ENCODE assay signal across 1 cellular context in the genomic region with DNA sequence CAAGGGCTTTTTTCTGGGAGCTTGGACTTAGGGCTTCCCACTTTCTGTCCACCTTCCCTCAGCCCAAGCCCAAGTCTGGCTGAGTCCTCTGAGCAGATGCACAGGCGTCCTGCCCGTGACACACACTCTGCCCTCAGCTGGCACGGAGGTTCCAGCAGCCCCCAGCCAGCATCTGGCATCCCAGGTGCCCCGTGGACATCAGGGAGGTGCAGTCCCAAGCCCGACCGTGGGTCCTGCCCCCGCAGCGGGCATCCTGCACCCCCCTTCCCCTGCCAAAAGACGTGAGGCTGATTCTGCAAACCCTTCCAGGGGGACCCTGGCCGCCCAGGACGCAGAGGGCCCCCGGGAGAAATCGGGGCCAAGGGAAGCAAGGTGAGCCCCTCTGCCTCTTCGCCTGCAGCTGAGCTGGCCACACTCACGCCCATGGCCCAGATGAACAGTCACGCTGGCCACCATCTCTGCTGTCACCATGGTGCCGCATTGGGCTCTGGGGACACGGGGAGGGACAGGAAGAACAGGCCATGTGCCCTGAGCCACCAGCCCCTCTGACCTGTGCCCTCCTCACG.
TF ChIP-seq lines count a peak whose summit lies in the region.

No MANE protein-coding gene starts in this region.

TF ChIP-seq in HepG2, 621 proteins besides CTCF, POLR2A, EP300 and RAD21:
- TF ChIP-seq ZNF737 (CRISPR knock-in tag; IDR thresholded peaks at IDR 0.05; ENCODE audit: borderline replicate concordance) = no peak
- TF ChIP-seq, protein P1, sequence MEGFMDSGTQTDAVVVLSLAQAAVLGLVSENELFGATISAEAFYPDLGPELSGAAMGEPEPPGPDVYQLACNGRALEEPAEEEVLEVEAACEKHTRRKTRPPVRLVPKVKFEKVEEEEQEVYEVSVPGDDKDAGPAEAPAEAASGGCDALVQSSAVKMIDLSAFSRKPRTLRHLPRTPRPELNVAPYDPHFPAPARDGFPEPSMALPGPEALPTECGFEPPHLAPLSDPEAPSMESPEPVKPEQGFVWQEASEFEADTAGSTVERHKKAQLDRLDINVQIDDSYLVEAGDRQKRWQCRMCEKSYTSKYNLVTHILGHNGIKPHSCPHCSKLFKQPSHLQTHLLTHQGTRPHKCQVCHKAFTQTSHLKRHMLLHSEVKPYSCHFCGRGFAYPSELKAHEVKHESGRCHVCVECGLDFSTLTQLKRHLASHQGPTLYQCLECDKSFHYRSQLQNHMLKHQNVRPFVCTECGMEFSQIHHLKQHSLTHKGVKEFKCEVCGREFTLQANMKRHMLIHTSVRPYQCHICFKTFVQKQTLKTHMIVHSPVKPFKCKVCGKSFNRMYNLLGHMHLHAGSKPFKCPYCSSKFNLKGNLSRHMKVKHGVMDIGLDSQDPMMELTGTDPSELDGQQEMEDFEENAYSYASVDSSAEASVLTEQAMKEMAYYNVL (CRISPR knock-in tag; IDR thresholded peaks at IDR 0.05; ENCODE audit: borderline replicate concordance) = no peak
- no peak for TF ChIP-seq ZNF891 (CRISPR knock-in tag; IDR thresholded peaks at IDR 0.05)
- TF ChIP-seq, protein P2, sequence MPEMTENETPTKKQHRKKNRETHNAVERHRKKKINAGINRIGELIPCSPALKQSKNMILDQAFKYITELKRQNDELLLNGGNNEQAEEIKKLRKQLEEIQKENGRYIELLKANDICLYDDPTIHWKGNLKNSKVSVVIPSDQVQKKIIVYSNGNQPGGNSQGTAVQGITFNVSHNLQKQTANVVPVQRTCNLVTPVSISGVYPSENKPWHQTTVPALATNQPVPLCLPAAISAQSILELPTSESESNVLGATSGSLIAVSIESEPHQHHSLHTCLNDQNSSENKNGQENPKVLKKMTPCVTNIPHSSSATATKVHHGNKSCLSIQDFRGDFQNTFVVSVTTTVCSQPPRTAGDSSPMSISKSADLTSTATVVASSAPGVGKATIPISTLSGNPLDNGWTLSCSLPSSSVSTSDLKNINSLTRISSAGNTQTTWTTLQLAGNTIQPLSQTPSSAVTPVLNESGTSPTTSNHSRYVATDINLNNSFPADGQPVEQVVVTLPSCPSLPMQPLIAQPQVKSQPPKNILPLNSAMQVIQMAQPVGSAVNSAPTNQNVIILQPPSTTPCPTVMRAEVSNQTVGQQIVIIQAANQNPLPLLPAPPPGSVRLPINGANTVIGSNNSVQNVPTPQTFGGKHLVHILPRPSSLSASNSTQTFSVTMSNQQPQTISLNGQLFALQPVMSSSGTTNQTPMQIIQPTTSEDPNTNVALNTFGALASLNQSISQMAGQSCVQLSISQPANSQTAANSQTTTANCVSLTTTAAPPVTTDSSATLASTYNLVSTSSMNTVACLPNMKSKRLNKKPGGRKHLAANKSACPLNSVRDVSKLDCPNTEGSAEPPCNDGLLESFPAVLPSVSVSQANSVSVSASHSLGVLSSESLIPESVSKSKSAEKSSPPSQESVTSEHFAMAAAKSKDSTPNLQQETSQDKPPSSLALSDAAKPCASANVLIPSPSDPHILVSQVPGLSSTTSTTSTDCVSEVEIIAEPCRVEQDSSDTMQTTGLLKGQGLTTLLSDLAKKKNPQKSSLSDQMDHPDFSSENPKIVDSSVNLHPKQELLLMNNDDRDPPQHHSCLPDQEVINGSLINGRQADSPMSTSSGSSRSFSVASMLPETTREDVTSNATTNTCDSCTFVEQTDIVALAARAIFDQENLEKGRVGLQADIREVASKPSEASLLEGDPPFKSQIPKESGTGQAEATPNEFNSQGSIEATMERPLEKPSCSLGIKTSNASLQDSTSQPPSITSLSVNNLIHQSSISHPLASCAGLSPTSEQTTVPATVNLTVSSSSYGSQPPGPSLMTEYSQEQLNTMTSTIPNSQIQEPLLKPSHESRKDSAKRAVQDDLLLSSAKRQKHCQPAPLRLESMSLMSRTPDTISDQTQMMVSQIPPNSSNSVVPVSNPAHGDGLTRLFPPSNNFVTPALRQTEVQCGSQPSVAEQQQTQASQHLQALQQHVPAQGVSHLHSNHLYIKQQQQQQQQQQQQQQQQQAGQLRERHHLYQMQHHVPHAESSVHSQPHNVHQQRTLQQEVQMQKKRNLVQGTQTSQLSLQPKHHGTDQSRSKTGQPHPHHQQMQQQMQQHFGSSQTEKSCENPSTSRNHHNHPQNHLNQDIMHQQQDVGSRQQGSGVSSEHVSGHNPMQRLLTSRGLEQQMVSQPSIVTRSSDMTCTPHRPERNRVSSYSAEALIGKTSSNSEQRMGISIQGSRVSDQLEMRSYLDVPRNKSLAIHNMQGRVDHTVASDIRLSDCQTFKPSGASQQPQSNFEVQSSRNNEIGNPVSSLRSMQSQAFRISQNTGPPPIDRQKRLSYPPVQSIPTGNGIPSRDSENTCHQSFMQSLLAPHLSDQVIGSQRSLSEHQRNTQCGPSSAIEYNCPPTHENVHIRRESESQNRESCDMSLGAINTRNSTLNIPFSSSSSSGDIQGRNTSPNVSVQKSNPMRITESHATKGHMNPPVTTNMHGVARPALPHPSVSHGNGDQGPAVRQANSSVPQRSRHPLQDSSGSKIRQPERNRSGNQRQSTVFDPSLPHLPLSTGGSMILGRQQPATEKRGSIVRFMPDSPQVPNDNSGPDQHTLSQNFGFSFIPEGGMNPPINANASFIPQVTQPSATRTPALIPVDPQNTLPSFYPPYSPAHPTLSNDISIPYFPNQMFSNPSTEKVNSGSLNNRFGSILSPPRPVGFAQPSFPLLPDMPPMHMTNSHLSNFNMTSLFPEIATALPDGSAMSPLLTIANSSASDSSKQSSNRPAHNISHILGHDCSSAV (CRISPR knock-in tag; IDR thresholded peaks at IDR 0.05; ENCODE audit: borderline replicate concordance) = no peak
- TF ChIP-seq, protein P3, sequence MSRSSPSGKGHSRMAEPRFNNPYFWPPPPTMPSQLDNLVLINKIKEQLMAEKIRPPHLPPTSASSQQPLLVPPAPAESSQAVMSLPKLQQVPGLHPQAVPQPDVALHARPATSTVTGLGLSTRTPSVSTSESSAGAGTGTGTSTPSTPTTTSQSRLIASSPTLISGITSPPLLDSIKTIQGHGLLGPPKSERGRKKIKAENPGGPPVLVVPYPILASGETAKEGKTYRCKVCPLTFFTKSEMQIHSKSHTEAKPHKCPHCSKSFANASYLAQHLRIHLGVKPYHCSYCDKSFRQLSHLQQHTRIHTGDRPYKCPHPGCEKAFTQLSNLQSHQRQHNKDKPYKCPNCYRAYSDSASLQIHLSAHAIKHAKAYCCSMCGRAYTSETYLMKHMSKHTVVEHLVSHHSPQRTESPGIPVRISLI (CRISPR knock-in tag; IDR thresholded peaks at IDR 0.05; ENCODE audit: borderline replicate concordance) = no peak
- no peak for TF ChIP-seq MED13 (CRISPR knock-in tag; IDR thresholded peaks at IDR 0.05)
- no peak for TF ChIP-seq PTBP1 (IDR thresholded peaks at IDR 0.05; ENCODE audit: low read depth, low read length, poor library complexity, severe bottlenecking)
- TF ChIP-seq ZNF501 (CRISPR knock-in tag; IDR thresholded peaks at IDR 0.05) = no peak
- TF ChIP-seq ZNF260 (CRISPR knock-in tag; IDR thresholded peaks at IDR 0.05; ENCODE audit: borderline replicate concordance, low read depth) = no peak
- TF ChIP-seq RARA (CRISPR knock-in tag; IDR thresholded peaks at IDR 0.05) = no peak
- no peak for TF ChIP-seq FOXJ3 (CRISPR knock-in tag; IDR thresholded peaks at IDR 0.05; ENCODE audit: borderline replicate concordance)
- TF ChIP-seq, protein P4, sequence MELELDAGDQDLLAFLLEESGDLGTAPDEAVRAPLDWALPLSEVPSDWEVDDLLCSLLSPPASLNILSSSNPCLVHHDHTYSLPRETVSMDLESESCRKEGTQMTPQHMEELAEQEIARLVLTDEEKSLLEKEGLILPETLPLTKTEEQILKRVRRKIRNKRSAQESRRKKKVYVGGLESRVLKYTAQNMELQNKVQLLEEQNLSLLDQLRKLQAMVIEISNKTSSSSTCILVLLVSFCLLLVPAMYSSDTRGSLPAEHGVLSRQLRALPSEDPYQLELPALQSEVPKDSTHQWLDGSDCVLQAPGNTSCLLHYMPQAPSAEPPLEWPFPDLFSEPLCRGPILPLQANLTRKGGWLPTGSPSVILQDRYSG (CRISPR knock-in tag; IDR thresholded peaks at IDR 0.05) = no peak
- no peak for TF ChIP-seq ETV6 (CRISPR knock-in tag; conservative IDR thresholded peaks at IDR 0.05)
- TF ChIP-seq JARID2 (CRISPR knock-in tag; IDR thresholded peaks at IDR 0.05; ENCODE audit: insufficient replicate concordance) = no peak
- no peak for TF ChIP-seq ZNF143 (CRISPR knock-in tag; IDR thresholded peaks at IDR 0.05)
- TF ChIP-seq CHD4 (IDR thresholded peaks at IDR 0.05; ENCODE audit: borderline replicate concordance, low read length) = no peak
- no peak for TF ChIP-seq ZNF512B (CRISPR knock-in tag; IDR thresholded peaks at IDR 0.05; ENCODE audit: borderline replicate concordance)
- no peak for TF ChIP-seq REXO4 (CRISPR knock-in tag; IDR thresholded peaks at IDR 0.05; ENCODE audit: borderline replicate concordance)
- TF ChIP-seq ZNF782 (CRISPR knock-in tag; IDR thresholded peaks at IDR 0.05; ENCODE audit: borderline replicate concordance) = no peak
- no peak for TF ChIP-seq KMT2A (CRISPR knock-in tag; IDR thresholded peaks at IDR 0.05)
